Comparison of ENCODE assay signal across 27 cellular contexts in the genomic region with DNA sequence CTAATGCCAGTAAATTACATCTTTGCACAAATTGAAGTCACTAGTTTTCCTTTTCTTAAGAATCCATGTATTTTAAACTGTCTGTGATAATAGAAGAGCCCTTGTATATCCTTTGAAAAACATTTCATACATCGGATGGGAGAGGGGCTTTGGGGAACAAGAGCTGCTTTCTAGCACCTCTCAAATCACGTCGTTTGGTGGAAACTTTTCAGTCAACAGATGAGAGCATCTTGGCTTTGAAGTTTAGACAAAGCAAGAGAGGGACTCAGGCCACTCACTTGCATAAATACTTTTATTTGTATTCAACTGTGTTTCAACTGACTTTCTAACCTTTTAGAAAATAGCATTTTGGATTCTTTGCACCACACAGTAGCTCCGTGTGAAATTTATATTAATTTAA.
"Had no signal": no experiment of that assay in that cellular context is flagged by ENCODE, and none has a peak within 500 bp of the region (broad histone marks: within the 10 kb centered on the region; RNA-seq: fewer than 3 reads in every experiment).

No MANE protein-coding gene starts in this region.

- DNase-seq: activated CD4-positive, alpha-beta memory T cell treated with anti-CD3 and anti-CD28 coated beads for 36 hours; activated CD4-positive, alpha-beta T cell treated with anti-CD3 and anti-CD28 coated beads, Interleukin-2, amount 10 ng/mL, durations not matched to agents 7 days and 5 days; activated CD4-positive, CD25-positive, alpha-beta regulatory T cell; activated gamma-delta T cell; activated naive CD4-positive, alpha-beta T cell treated with anti-CD3 and anti-CD28 coated beads for 36 hours; activated T-cell treated with anti-CD3 and anti-CD28 coated beads for 4 hours; activated T-cell treated with anti-CD3 and anti-CD28 coated beads, Interleukin-2, amount 50 U/mL, for 48 hours; brain microvascular endothelial cell; MG63; MV-4-11; NCI-H1092 treated with DMSO at 0.1 percent for 48 hours; NCI-H1417 treated with DMSO at 0.1 percent for 48 hours; NCI-H1694; NCI-H2029; NCI-H2107; NCI-H2171 treated with DMSO at 0.1 percent for 48 hours; NCI-H345; NCI-H510A; NCI-H69; NK-92 treated with Interleukin-12 subunit alpha and Interleukin-12 subunit beta, amount 100 ng/mL, for 24 hours; SHP77; T-cell; T-helper 2 cell; T1000 had no signal

- H3K36me3 ChIP-seq: brain microvascular endothelial cell, cardiac muscle cell, MG63, SJSA1 had no signal

- H3K27me3 ChIP-seq: brain microvascular endothelial cell, cardiac muscle cell, MG63, SJSA1 had no signal

- H3K9me3 ChIP-seq: MG63, SJSA1 had no signal

- H3K4me1 ChIP-seq: SJSA1 had no signal

- H3K4me3 ChIP-seq: cardiac muscle cell, MG63, SJSA1 had no signal

- H3K27ac ChIP-seq: brain microvascular endothelial cell, cardiac muscle cell, SJSA1 had no signal

- ATAC-seq: activated T-helper 17 cell treated with anti-CD3 and anti-CD28 coated beads, Interleukin-2, amount 50 U/mL, for 72 hours; T-cell had no signal
